ENCODE assay signal across 13 cellular contexts in the genomic region with DNA sequence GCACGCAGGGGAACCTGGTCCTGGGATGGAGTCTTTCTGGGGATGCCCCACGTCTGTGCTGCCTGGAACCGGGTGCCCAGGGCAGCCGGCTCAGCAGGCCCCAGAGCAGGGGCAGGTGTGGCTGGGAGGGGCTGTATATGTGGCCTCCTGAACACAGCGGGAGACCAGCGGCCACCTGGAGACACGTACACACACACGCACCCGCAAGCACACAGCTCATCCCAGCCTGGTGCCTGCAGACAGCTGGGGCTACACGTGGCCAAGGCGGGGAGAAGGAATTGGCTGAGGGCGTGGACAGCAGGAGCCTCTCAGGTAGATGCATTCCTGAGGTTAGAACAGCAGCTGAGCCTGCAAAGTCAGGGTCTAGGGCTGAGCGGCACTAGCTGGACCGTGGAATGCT. TPM values are rescaled to one million over a fixed set of nuclear protein-coding genes. Genes with fewer than 3 reads are reported as not detected.
DNase-seq lines count a peak whose midpoint lies in the region; ATAC-seq lines count a peak whose summit lies in the region.
"Had no signal": no experiment of that assay in that cellular context is flagged by ENCODE, and none has a peak within 500 bp of the region (broad histone marks: within the 10 kb centered on the region; RNA-seq: fewer than 3 reads in every experiment).

No MANE protein-coding gene starts in this region.

- H3K4me3 ChIP-seq in endocrine pancreas (ENCODE audit: control insufficient read depth, insufficient read depth, low read length) = no peak overlapping the region
- no peak overlapping the region for H3K4me3 ChIP-seq in skeletal muscle satellite cell (ENCODE audit: low read length)

- ATAC-seq in GM18867 (IDR thresholded peaks at IDR 0.05; ENCODE audit: unreplicated experiment) (no peak), HG03159 (IDR thresholded peaks at IDR 0.05; ENCODE audit: unreplicated experiment) (no peak), HG02610 (IDR thresholded peaks at IDR 0.05; ENCODE audit: unreplicated experiment) (no peak)

- H3K36me3 ChIP-seq in endocrine pancreas (ENCODE audit: control insufficient read depth, insufficient read depth, low read length) (no peaks in the 10 kb centered on the region), skeletal muscle satellite cell (ENCODE audit: insufficient read depth, low read length) (no peaks in the 10 kb centered on the region)

- H3K27me3 Mint-ChIP-seq in activated CD4-positive, alpha-beta T cell treated with anti-CD3 and anti-CD28 coated beads, Interleukin-2, amount 10 ng/mL, durations not matched to agents 24 days and 14 days = peaks cover 3% of the 10 kb centered on the region

- no peaks in the 10 kb centered on the region for H3K9me3 ChIP-seq in endocrine pancreas (ENCODE audit: control insufficient read depth, low read length)
- H3K9me3 ChIP-seq in skeletal muscle satellite cell (replicated peaks; ENCODE audit: low read length) = no peaks in the 10 kb centered on the region

- H3K27ac Mint-ChIP-seq in activated CD4-positive, alpha-beta T cell treated with anti-CD3 and anti-CD28 coated beads, Interleukin-2, amount 10 ng/mL, durations not matched to agents 24 days and 14 days = no peak overlapping the region

- no peak for DNase-seq in activated CD4-positive, alpha-beta T cell treated with anti-CD3 and anti-CD28 coated beads, Interleukin-2, amount 10 ng/mL, durations not matched to agents 24 days and 14 days
- DNase-seq in activated CD4-positive, alpha-beta T cell treated with anti-CD3 and anti-CD28 coated beads for 1 hour = no peak
- peak; percentile 41 for DNase-seq in NCI-H345 treated with DMSO at 0.1 percent for 48 hours (lab: John Stamatoyannopoulos, UW; ENCODE audit: unreplicated experiment)

- H3K27me3 ChIP-seq in endocrine pancreas (ENCODE audit: control insufficient read depth, insufficient read depth, low read length) (no peaks in the 10 kb centered on the region), skeletal muscle satellite cell (ENCODE audit: control insufficient read depth, insufficient read depth, low read length) (no peaks in the 10 kb centered on the region)

- peaks cover 4% of the 10 kb centered on the region for H3K9me3 Mint-ChIP-seq in activated CD4-positive, alpha-beta T cell treated with anti-CD3 and anti-CD28 coated beads, Interleukin-2, amount 10 ng/mL, durations not matched to agents 24 days and 14 days

- peak overlapping the region; percentile 82 for H3K4me2 ChIP-seq in skeletal muscle satellite cell (ENCODE audit: low read length)

- H3K4me1 ChIP-seq in endocrine pancreas (ENCODE audit: control insufficient read depth, insufficient read depth, low read length) = no peaks in the 10 kb centered on the region
- peaks cover 42% of the 10 kb centered on the region for H3K4me1 ChIP-seq in skeletal muscle satellite cell (ENCODE audit: control insufficient read depth, insufficient read depth, low read length)

- peaks cover 31% of the 10 kb centered on the region for H3K36me3 Mint-ChIP-seq in activated CD4-positive, alpha-beta T cell treated with anti-CD3 and anti-CD28 coated beads, Interleukin-2, amount 10 ng/mL, durations not matched to agents 24 days and 14 days (ENCODE audit: low read depth)

- H3K4me3 Mint-ChIP-seq in activated CD4-positive, alpha-beta T cell treated with anti-CD3 and anti-CD28 coated beads, Interleukin-2, amount 10 ng/mL, durations not matched to agents 24 days and 14 days = peak overlapping the region; percentile 63

- peaks cover 57% of the 10 kb centered on the region for H3K4me1 Mint-ChIP-seq in activated CD4-positive, alpha-beta T cell treated with anti-CD3 and anti-CD28 coated beads, Interleukin-2, amount 10 ng/mL, durations not matched to agents 24 days and 14 days

- intact Hi-C loops in activated CD4-positive, alpha-beta T cell treated with anti-CD3 and anti-CD28 coated beads, Interleukin-2, amount 10 ng/mL, durations not matched to agents 24 days and 14 days (cut with micrococcal nuclease) = loop anchor here (5.0 kb wide), 1 partner anchor 115 kb away; the partner anchor contains the start of gene PAOX

- H3K9ac ChIP-seq in endocrine pancreas (ENCODE audit: control insufficient read depth, insufficient read depth, low read length) (peak overlapping the region; percentile 33), skeletal muscle satellite cell (ENCODE audit: low read depth, low read length) (no peak overlapping the region)
- H3K9ac ChIP-seq: KMS-11 had no signal

RNA-seq across cellular contexts. Expression of gene ADAM8, which starts 14.0 kb away (rescaled TPM):
- total RNA-seq in activated CD4-positive, alpha-beta T cell treated with anti-CD3 and anti-CD28 coated beads, Interleukin-2, amount 10 ng/mL, durations not matched to agents 24 days and 14 days = 143 and 165 TPM in 2 replicates
- total RNA-seq in skeletal muscle satellite cell (2012; rRNA removed) = under 0.01 and 0.44 TPM in 2 replicates

RNA-seq across cellular contexts. Expression of gene VENTX, which starts 25.0 kb away (rescaled TPM):
- not detected in 2 replicates for total RNA-seq in activated CD4-positive, alpha-beta T cell treated with anti-CD3 and anti-CD28 coated beads, Interleukin-2, amount 10 ng/mL, durations not matched to agents 24 days and 14 days
- not detected in 2 replicates for total RNA-seq in skeletal muscle satellite cell (2012; rRNA removed)
- total RNA-seq: fibroblast of lung, kidney epithelial cell, pulmonary artery endothelial cell had no signal

RNA-seq across cellular contexts. Expression of gene UTF1, which starts 32.7 kb away (rescaled TPM):
- total RNA-seq in activated CD4-positive, alpha-beta T cell treated with anti-CD3 and anti-CD28 coated beads, Interleukin-2, amount 10 ng/mL, durations not matched to agents 24 days and 14 days = 0.17 and 0.19 TPM in 2 replicates
- not detected in 2 replicates for total RNA-seq in skeletal muscle satellite cell (2012; rRNA removed)
- total RNA-seq: aorta, fibroblast of lung, kidney epithelial cell, pulmonary artery endothelial cell had no signal

RNA-seq across cellular contexts. Expression of gene TUBGCP2, which starts 46.0 kb away (rescaled TPM):
- total RNA-seq in activated CD4-positive, alpha-beta T cell treated with anti-CD3 and anti-CD28 coated beads, Interleukin-2, amount 10 ng/mL, durations not matched to agents 24 days and 14 days = 65.3 and 70.6 TPM in 2 replicates
- total RNA-seq in skeletal muscle satellite cell (2012; rRNA removed) = 53.0 and 58.1 TPM in 2 replicates

RNA-seq across cellular contexts. Expression of gene ZNF511, which starts 46.0 kb away (rescaled TPM):
- 83.8 and 87.2 TPM in 2 replicates for total RNA-seq in activated CD4-positive, alpha-beta T cell treated with anti-CD3 and anti-CD28 coated beads, Interleukin-2, amount 10 ng/mL, durations not matched to agents 24 days and 14 days
- 28.6 and 33.9 TPM in 2 replicates for total RNA-seq in skeletal muscle satellite cell (2012; rRNA removed)
